In the genomic region with DNA sequence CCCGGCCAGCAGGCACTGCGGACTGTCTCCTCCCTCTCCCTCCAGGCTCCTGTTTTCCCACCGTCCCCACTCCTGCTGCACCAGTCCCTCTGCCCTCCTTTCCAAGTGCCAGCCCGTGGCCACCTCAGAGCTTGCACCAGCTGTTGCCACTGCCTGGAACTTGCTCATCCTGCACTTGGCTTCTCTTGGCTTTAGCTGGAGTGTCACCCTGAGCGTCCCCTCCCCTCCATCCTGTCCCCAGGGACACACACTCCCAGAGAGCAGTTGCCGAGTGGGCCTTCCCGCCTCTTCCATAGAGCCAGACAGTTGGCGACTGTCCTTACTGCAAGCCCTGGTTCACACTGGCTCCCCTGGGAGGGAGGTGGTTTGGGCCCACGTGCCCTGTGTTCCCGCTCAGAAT, we compare ENCODE assay signal across 10 cellular contexts. TPM values are rescaled to one million over a fixed set of nuclear protein-coding genes. Genes with fewer than 3 reads are reported as not detected.
DNase-seq lines count a peak whose midpoint lies in the region; ATAC-seq and TF ChIP-seq lines count a peak whose summit lies in the region.
"Not testable (repeated sequence)": the region's sequence is repeated elsewhere in the genome, so short reads cannot be mapped to it uniquely, and the experiment has no call there.
"Had no signal": no experiment of that assay in that cellular context is flagged by ENCODE, and none has a peak within 500 bp of the region (broad histone marks: within the 10 kb centered on the region; RNA-seq: fewer than 3 reads in every experiment).

No MANE protein-coding gene starts in this region.

- H3K36me3 Mint-ChIP-seq in CD4-positive, alpha-beta T cell (ENCODE audit: low read depth); type B pancreatic cell: not testable (repeated sequence)

- H4K20me1 ChIP-seq in BLaER1, result not testable (repeated sequence)

- H3K4me1 ChIP-seq in BLaER1, result peaks cover 52% of the 10 kb centered on the region

- peak overlapping the region; percentile 71 for H3K4me2 ChIP-seq in BLaER1

- POLR2A ChIA-PET in CD4-positive, alpha-beta T cell (lab: Charles Lee), result not testable (repeated sequence)

- not testable (repeated sequence) for H3K36me3 ChIP-seq in BLaER1

- H3K4me3 Mint-ChIP-seq in CD4-positive, alpha-beta T cell, result peak overlapping the region; percentile 25
- peak overlapping the region; percentile 20 for H3K4me3 Mint-ChIP-seq in type B pancreatic cell

- H3K27ac Mint-ChIP-seq in CD4-positive, alpha-beta T cell; type B pancreatic cell: not testable (repeated sequence)

- H3K9me3 Mint-ChIP-seq in CD4-positive, alpha-beta T cell; type B pancreatic cell: not testable (repeated sequence)

- intact Hi-C loops in CD4-positive, alpha-beta T cell (cut with DNase I, micrococcal nuclease), result loop anchor here in 1 of 2 experiments (5.0 kb wide), 2 partner anchors 52 to 318 kb away; no protein-coding TSS in a partner anchor
- intact Hi-C loops in posterior vena cava (cut with DNase I), result not testable (repeated sequence)

- H3K4me1 Mint-ChIP-seq in CD4-positive, alpha-beta T cell (ENCODE audit: low read depth); type B pancreatic cell (ENCODE audit: unreplicated experiment): not testable (repeated sequence)

- 0 out of 2 replicates have a peak overlapping the region, but pooled peaks have one; percentile 19 for H3K9ac ChIP-seq in BLaER1

- DNase-seq in CD4-positive, alpha-beta T cell; type B pancreatic cell (ENCODE audit: extremely low spot score, unreplicated experiment): not testable (repeated sequence)
- DNase-seq in NCI-H345 (lab: John Stamatoyannopoulos, UW) (peak; percentile 8), NCI-H82 (lab: John Stamatoyannopoulos, UW) (peak; percentile 60), mesenteric fat pad (ENCODE audit: low spot score) (peak; percentile 64), posterior vena cava (ENCODE audit: low spot score) (peak; percentile 58)

- H3K4me3 ChIP-seq in BLaER1, result not testable (repeated sequence)

- peak overlapping the region; percentile 42; the same call in 1 of the 2 replicates for H3K27ac ChIP-seq in BLaER1
- H3K27ac ChIP-seq in CD4-positive, alpha-beta T cell (ENCODE audit: low read depth, low read length), result not testable (repeated sequence)

- CTCF ChIA-PET in CD4-positive, alpha-beta T cell (lab: Charles Lee), result not testable (repeated sequence)

- TF ChIP-seq CTCF in CD4-positive, alpha-beta T cell (IDR thresholded peaks at IDR 0.05); type B pancreatic cell (conservative IDR thresholded peaks at IDR 0.05): not testable (repeated sequence)

- not testable (repeated sequence) for H3K27me3 Mint-ChIP-seq in CD4-positive, alpha-beta T cell; type B pancreatic cell

- H3K9me3 ChIP-seq in BLaER1; CD4-positive, alpha-beta T cell (ENCODE audit: control insufficient read depth, low read length): not testable (repeated sequence)

- not testable (repeated sequence) for ATAC-seq in CD4-positive, alpha-beta T cell (ENCODE audit: poor library complexity)

- not testable (repeated sequence) for H3K27me3 ChIP-seq in BLaER1; CD4-positive, alpha-beta T cell (ENCODE audit: control insufficient read depth, insufficient read depth, low read length)

RNA-seq across cellular contexts. Expression of a gene that starts 48.8 kb away (rescaled TPM):
- under 1 TPM in 1 of 2 experiments, not detected in 1; 0.25 TPM for total RNA-seq in CD4-positive, alpha-beta T cell
- not detected for total RNA-seq in mesenteric fat pad
- not detected for total RNA-seq in posterior vena cava
- 0.53 and 1.2 TPM in 2 replicates for total RNA-seq in type B pancreatic cell (ENCODE audit: low replicate concordance)
- total RNA-seq: Caco-2; CD8-positive, alpha-beta T cell; HFFc6 had no signal
